Comparison of ENCODE assay signal across 18 cellular contexts in the genomic region with DNA sequence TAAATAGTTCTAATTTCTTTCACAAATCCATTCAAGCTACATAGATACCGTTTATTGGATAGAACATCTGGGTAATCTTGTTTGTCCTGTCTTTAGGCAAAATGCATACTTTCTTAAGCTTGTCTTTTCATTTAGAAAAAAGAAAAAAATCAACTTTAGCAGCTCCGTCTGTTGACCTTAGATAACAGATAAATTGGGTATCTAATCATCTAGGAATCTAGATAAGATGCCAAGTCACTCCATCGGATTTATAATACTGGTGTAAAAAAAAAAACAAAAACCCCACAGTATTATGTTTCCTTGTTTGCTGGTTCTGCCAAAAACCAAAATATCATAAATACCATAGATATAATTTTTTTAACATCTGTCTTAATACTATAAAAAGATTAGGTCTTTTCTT.
DNase-seq lines count a peak whose midpoint lies in the region; ATAC-seq and TF ChIP-seq lines count a peak whose summit lies in the region.
"Had no signal": no experiment of that assay in that cellular context is flagged by ENCODE, and none has a peak within 500 bp of the region (broad histone marks: within the 10 kb centered on the region; RNA-seq: fewer than 3 reads in every experiment).

No MANE protein-coding gene starts in this region.

- H3K4me3 ChIP-seq in adipocyte (ENCODE audit: low read length) (no peak overlapping the region), fibroblast of villous mesenchyme (ENCODE audit: low read depth, low read length) (no peak overlapping the region), skeletal muscle satellite cell (ENCODE audit: low read length) (no peak overlapping the region), WERI-Rb-1 (ENCODE audit: low read depth, low read length) (no peak overlapping the region), upper lobe of right lung (no peak overlapping the region)
- H3K4me3 ChIP-seq: SJCRH30 had no signal

- TF ChIP-seq CTCF in fibroblast of villous mesenchyme (IDR thresholded peaks at IDR 0.05; ENCODE audit: insufficient read depth, low read depth, low read length), result no peak
- no peak for TF ChIP-seq CTCF in WERI-Rb-1 (IDR thresholded peaks at IDR 0.05; ENCODE audit: low read depth, low read length)
- TF ChIP-seq CTCF in upper lobe of right lung (IDR thresholded peaks at IDR 0.05), result no peak

- H3K4me1 Mint-ChIP-seq in activated T-helper 17 cell treated with anti-CD3 and anti-CD28 coated beads, Interleukin-2, amount 50 U/mL, for 72 hours, result no peaks in the 10 kb centered on the region

- no peak for ATAC-seq in HG03025 (IDR thresholded peaks at IDR 0.05; ENCODE audit: low FRiP score, unreplicated experiment)
- ATAC-seq in activated T-helper 17 cell treated with anti-CD3 and anti-CD28 coated beads, Interleukin-2, amount 50 U/mL, for 72 hours (replicated peaks), result no peak
- ATAC-seq in upper lobe of right lung, result no peak
- ATAC-seq: activated naive CD8-positive, alpha-beta T cell treated with anti-CD3 and anti-CD28 coated beads, Interleukin-2, amount 50 U/mL, for 24 hours had no signal

- H3K27me3 Mint-ChIP-seq in activated T-helper 17 cell treated with anti-CD3 and anti-CD28 coated beads, Interleukin-2, amount 50 U/mL, for 72 hours, result no peaks in the 10 kb centered on the region
- H3K27me3 Mint-ChIP-seq: activated naive CD8-positive, alpha-beta T cell treated with anti-CD3 and anti-CD28 coated beads, Interleukin-2, amount 50 U/mL, for 24 hours; B cell; stimulated activated naive CD8-positive, alpha-beta T cell treated with anti-CD3 and anti-CD28 coated beads, Interleukin-15, Interleukin-2, amounts not matched to agents 100 ng/mL and 50 ng/mL, for 24 hours had no signal

- intact Hi-C loops in upper lobe of right lung (cut with DNase I), result no loop called here

- H3K9ac ChIP-seq in adipocyte (ENCODE audit: low read length) (peak overlapping the region; percentile 5), skeletal muscle satellite cell (ENCODE audit: low read depth, low read length) (peak overlapping the region; percentile 16)

- H3K4me1 ChIP-seq in adipocyte (ENCODE audit: control insufficient read depth, insufficient read depth, low read length), result peaks cover 29% of the 10 kb centered on the region
- peaks cover 22% of the 10 kb centered on the region for H3K4me1 ChIP-seq in skeletal muscle satellite cell (ENCODE audit: control insufficient read depth, insufficient read depth, low read length)
- peaks cover 25% of the 10 kb centered on the region for H3K4me1 ChIP-seq in upper lobe of right lung
- H3K4me1 ChIP-seq: SJCRH30 had no signal

- H3K36me3 ChIP-seq in adipocyte (ENCODE audit: control insufficient read depth, insufficient read depth, low read length, severe bottlenecking) (no peaks in the 10 kb centered on the region), skeletal muscle satellite cell (ENCODE audit: insufficient read depth, low read length) (no peaks in the 10 kb centered on the region), WERI-Rb-1 (no peaks in the 10 kb centered on the region), upper lobe of right lung (no peaks in the 10 kb centered on the region)
- H3K36me3 ChIP-seq: SJCRH30 had no signal

- H3K27me3 ChIP-seq in adipocyte (replicated peaks; ENCODE audit: control insufficient read depth, insufficient read depth, low read length) (no peaks in the 10 kb centered on the region), skeletal muscle satellite cell (ENCODE audit: control insufficient read depth, insufficient read depth, low read length) (no peaks in the 10 kb centered on the region), WERI-Rb-1 (ENCODE audit: insufficient read depth, low read depth, severe bottlenecking) (no peaks in the 10 kb centered on the region), upper lobe of right lung (no peaks in the 10 kb centered on the region)
- H3K27me3 ChIP-seq: SJCRH30 had no signal

- no peak overlapping the region for H3K4me3 Mint-ChIP-seq in activated T-helper 17 cell treated with anti-CD3 and anti-CD28 coated beads, Interleukin-2, amount 50 U/mL, for 72 hours
- H3K4me3 Mint-ChIP-seq: activated naive CD8-positive, alpha-beta T cell treated with anti-CD3 and anti-CD28 coated beads, Interleukin-2, amount 50 U/mL, for 24 hours; B cell; stimulated activated naive CD8-positive, alpha-beta T cell treated with anti-CD3 and anti-CD28 coated beads, Interleukin-15, Interleukin-2, amounts not matched to agents 100 ng/mL and 50 ng/mL, for 24 hours had no signal

- no peak overlapping the region for H3K27ac Mint-ChIP-seq in activated T-helper 17 cell treated with anti-CD3 and anti-CD28 coated beads, Interleukin-2, amount 50 U/mL, for 72 hours
- H3K27ac Mint-ChIP-seq: activated naive CD8-positive, alpha-beta T cell treated with anti-CD3 and anti-CD28 coated beads, Interleukin-2, amount 50 U/mL, for 24 hours; B cell; stimulated activated naive CD8-positive, alpha-beta T cell treated with anti-CD3 and anti-CD28 coated beads, Interleukin-15, Interleukin-2, amounts not matched to agents 100 ng/mL and 50 ng/mL, for 24 hours had no signal

- no peaks in the 10 kb centered on the region for H3K9me3 Mint-ChIP-seq in activated T-helper 17 cell treated with anti-CD3 and anti-CD28 coated beads, Interleukin-2, amount 50 U/mL, for 72 hours
- H3K9me3 Mint-ChIP-seq: activated naive CD8-positive, alpha-beta T cell treated with anti-CD3 and anti-CD28 coated beads, Interleukin-2, amount 50 U/mL, for 24 hours; stimulated activated naive CD8-positive, alpha-beta T cell treated with anti-CD3 and anti-CD28 coated beads, Interleukin-15, Interleukin-2, amounts not matched to agents 100 ng/mL and 50 ng/mL, for 24 hours had no signal

- DNase-seq in HT-29 (ENCODE audit: low spot score) (peak; percentile 6), adipocyte (ENCODE audit: low read depth) (no peak), fibroblast of villous mesenchyme (ENCODE audit: low read depth) (peak; percentile 48), WERI-Rb-1 (no peak), upper lobe of right lung (no peak)
- DNase-seq: activated CD4-positive, alpha-beta T cell treated with anti-CD3 and anti-CD28 coated beads, Interleukin-2, amount 50 U/mL, for 4 hours; activated naive CD8-positive, alpha-beta T cell treated with anti-CD3 and anti-CD28 coated beads, Interleukin-2, amount 50 U/mL, for 24 hours; activated T-cell treated with anti-CD3 and anti-CD28 coated beads, Interleukin-2, amount 50 U/mL, for 48 hours; cerebellar nuclear complex; DMS 273 treated with DMSO at 0.1 percent for 48 hours; head of caudate nucleus; SJCRH30; stimulated activated CD4-positive, alpha-beta T cell treated with anti-CD3 and anti-CD28 coated beads, Interleukin-12 subunit alpha, Interleukin-12 subunit beta, amount 100 ng/mL, for 4 hours had no signal

- H3K36me3 Mint-ChIP-seq in activated T-helper 17 cell treated with anti-CD3 and anti-CD28 coated beads, Interleukin-2, amount 50 U/mL, for 72 hours (ENCODE audit: low read depth), result peaks cover 8% of the 10 kb centered on the region

- H3K4me2 ChIP-seq in skeletal muscle satellite cell (ENCODE audit: low read length), result no peak overlapping the region

- H3K9me3 ChIP-seq in adipocyte (ENCODE audit: control insufficient read depth, low read length) (no peaks in the 10 kb centered on the region), skeletal muscle satellite cell (replicated peaks; ENCODE audit: low read length) (no peaks in the 10 kb centered on the region), WERI-Rb-1 (ENCODE audit: severe bottlenecking) (no peaks in the 10 kb centered on the region), upper lobe of right lung (no peaks in the 10 kb centered on the region)
- H3K9me3 ChIP-seq: SJCRH30 had no signal

- no peak overlapping the region for H3K27ac ChIP-seq in WERI-Rb-1
- H3K27ac ChIP-seq in upper lobe of right lung, result no peak overlapping the region
- H3K27ac ChIP-seq: SJCRH30 had no signal

Comparison
In these comparisons a context has a peak if more than half of its experiments do, and no peak if none do; other contexts are left out.
1. DNase-seq: peak in HT-29 (single experiment) and fibroblast of villous mesenchyme (single experiment); none in adipocyte (single experiment), WERI-Rb-1 (single experiment) and upper lobe of right lung (single experiment).